Comparison of ENCODE assay signal across 10 cellular contexts in genomic region chr2:128319457-128319772, GRCh38. TPM values are rescaled to one million over a fixed set of nuclear protein-coding genes. Genes with fewer than 3 reads are reported as not detected.
DNase-seq lines count a peak whose midpoint lies in the region; ATAC-seq and TF ChIP-seq lines count a peak whose summit lies in the region.
"Had no signal": no experiment of that assay in that cellular context is flagged by ENCODE, and none has a peak within 500 bp of the region (broad histone marks: within the 10 kb centered on the region; RNA-seq: fewer than 3 reads in every experiment).

No MANE protein-coding gene starts in this region.

- POLR2A ChIA-PET in PC-3 (lab: Charles Lee; ENCODE audit: unreplicated experiment), result no interaction called here

- intact Hi-C loops in PC-3 (cut with micrococcal nuclease) (no loop called here), esophagus muscularis mucosa (cut with DNase I) (no loop called here)

- CTCF ChIA-PET in PC-3 (lab: Charles Lee), result no interaction called here

- ATAC-seq in CD4-positive, CD25-positive, alpha-beta regulatory T cell (ENCODE audit: low read depth in 2 of 2), result no peak
- ATAC-seq in PC-3, result no peak
- no peak for ATAC-seq in GM21786 (IDR thresholded peaks at IDR 0.05; ENCODE audit: unreplicated experiment)

- H4K20me1 ChIP-seq in PC-3 (ENCODE audit: low read length), result peaks cover 25% of the 10 kb centered on the region

- H3K9me2 ChIP-seq in PC-3 (replicated peaks; ENCODE audit: low read length), result no peaks in the 10 kb centered on the region

- H3K9ac ChIP-seq in PC-3 (ENCODE audit: low read length), result peak overlapping the region; percentile 44; the same call in 1 of the 2 replicates

- peaks cover 18% of the 10 kb centered on the region for H3K27me3 Mint-ChIP-seq in CD4-positive, CD25-positive, alpha-beta regulatory T cell

- DNase-seq in CD4-positive, CD25-positive, alpha-beta regulatory T cell, result no peak
- DNase-seq in PC-3, result no peak
- peak; percentile 62 for DNase-seq in esophagus muscularis mucosa (ENCODE audit: extremely low spot score)
- no peak for DNase-seq in hypothalamus (lab: John Stamatoyannopoulos, UW)
- DNase-seq in NCI-H2171 treated with DMSO at 0.1 percent for 48 hours (lab: John Stamatoyannopoulos, UW), result no peak
- DNase-seq in stimulated activated naive CD4-positive, alpha-beta T cell (lab: John Stamatoyannopoulos, UW), result no peak
- DNase-seq: NCI-H1436 treated with DMSO at 0.1 percent for 48 hours had no signal

- peak overlapping the region; percentile 18 for H3K4me3 ChIP-seq in CD4-positive, CD25-positive, alpha-beta regulatory T cell (ENCODE audit: low read depth, low read length)
- peak overlapping the region; percentile 82 for H3K4me3 ChIP-seq in PC-3 (ENCODE audit: low read length)
- H3K4me3 ChIP-seq in esophagus muscularis mucosa, result peak overlapping the region; percentile 66 to 89 (median 79)
- peak overlapping the region; percentile 60 to 86 for H3K4me3 ChIP-seq in neutrophil (ENCODE audit: low read depth in 1 of 2, low read length in 1 of 2)

- peak overlapping the region; percentile 95 for H2AFZ ChIP-seq in PC-3 (ENCODE audit: low read length)

- no TSS peak for BruUV-seq in PC-3 (replicated peaks; lab: Mats Ljungman, UMichigan)

- H3K4me1 ChIP-seq in CD4-positive, CD25-positive, alpha-beta regulatory T cell (ENCODE audit: control insufficient read depth, insufficient read depth, low read length, poor library complexity, severe bottlenecking), result peaks cover 43% of the 10 kb centered on the region
- peaks cover 8% of the 10 kb centered on the region; the same call in 1 of the 2 replicates for H3K4me1 ChIP-seq in PC-3 (ENCODE audit: insufficient read depth, low read length)
- H3K4me1 ChIP-seq in esophagus muscularis mucosa, result peaks cover 45 to 89% (median 62%) of the 10 kb centered on the region in 4 donors
- H3K4me1 ChIP-seq in neutrophil (ENCODE audit: control insufficient read depth in 1 of 2, insufficient read depth in 1 of 2, low read depth in 1 of 2, low read length in 1 of 2), result peaks cover 21 to 31% of the 10 kb centered on the region in 2 experiments

- no peak for TF ChIP-seq POLR2A in esophagus muscularis mucosa (IDR thresholded peaks at IDR 0.05; ENCODE audit: low read depth)

- peaks cover 0 to 43% (median 23%) of the 10 kb centered on the region in 4 donors for H3K4me1 Mint-ChIP-seq in CD4-positive, CD25-positive, alpha-beta regulatory T cell

- no peaks in the 10 kb centered on the region for H3K36me3 Mint-ChIP-seq in CD4-positive, CD25-positive, alpha-beta regulatory T cell

- no peak for TF ChIP-seq EP300 in esophagus muscularis mucosa (IDR thresholded peaks at IDR 0.05)

- H3K27ac ChIP-seq in CD4-positive, CD25-positive, alpha-beta regulatory T cell (ENCODE audit: insufficient read depth, low read length, poor library complexity, severe bottlenecking), result no peak overlapping the region
- H3K27ac ChIP-seq in PC-3 (ENCODE audit: low read length), result no peak overlapping the region
- peak overlapping the region; percentile 67 to 70 (median 68) for H3K27ac ChIP-seq in esophagus muscularis mucosa (replicated peaks in 1 of 4)
- H3K27ac ChIP-seq in neutrophil, result no peak overlapping the region

- no peaks in the 10 kb centered on the region for H3K36me3 ChIP-seq in CD4-positive, CD25-positive, alpha-beta regulatory T cell (ENCODE audit: control insufficient read depth, insufficient read depth, low read length)
- H3K36me3 ChIP-seq in PC-3 (ENCODE audit: low read depth, low read length) (no peaks in the 10 kb centered on the region), esophagus muscularis mucosa (peaks cover 0 to 11% (median 5%) of the 10 kb centered on the region in 4 donors), neutrophil (no peaks in the 10 kb centered on the region)

- no peaks in the 10 kb centered on the region for H3F3A ChIP-seq in PC-3 (ENCODE audit: low read length, unreplicated experiment)

- peak overlapping the region; percentile 77 to 81 (median 79) for H3K4me3 Mint-ChIP-seq in CD4-positive, CD25-positive, alpha-beta regulatory T cell

- no peak overlapping the region for H3K27ac Mint-ChIP-seq in CD4-positive, CD25-positive, alpha-beta regulatory T cell

- 80% methylated on average over 18 of the region's 19 CpGs for WGBS in esophagus muscularis mucosa

- no peaks in the 10 kb centered on the region for H3K9me3 ChIP-seq in CD4-positive, CD25-positive, alpha-beta regulatory T cell (ENCODE audit: control insufficient read depth in 2 of 2, low read length in 2 of 2)
- no peaks in the 10 kb centered on the region for H3K9me3 ChIP-seq in PC-3 (ENCODE audit: low read length)
- H3K9me3 ChIP-seq in esophagus muscularis mucosa, result no peaks in the 10 kb centered on the region
- no peaks in the 10 kb centered on the region for H3K9me3 ChIP-seq in neutrophil
- H3K9me3 ChIP-seq: body of pancreas had no signal

- no peaks in the 10 kb centered on the region for H3K9me3 Mint-ChIP-seq in CD4-positive, CD25-positive, alpha-beta regulatory T cell

- H3K79me2 ChIP-seq in PC-3 (ENCODE audit: low read length), result peaks cover 34% of the 10 kb centered on the region

- H3K27me3 ChIP-seq in CD4-positive, CD25-positive, alpha-beta regulatory T cell (ENCODE audit: control insufficient read depth, insufficient read depth, low read length), result no peaks in the 10 kb centered on the region
- H3K27me3 ChIP-seq in PC-3 (ENCODE audit: low read length) (no peaks in the 10 kb centered on the region), esophagus muscularis mucosa (no peaks in the 10 kb centered on the region), neutrophil (peaks cover 84% of the 10 kb centered on the region)
- H3K27me3 ChIP-seq: body of pancreas had no signal

- H3K4me2 ChIP-seq in PC-3 (ENCODE audit: low read length), result peak overlapping the region; percentile 98

- TF ChIP-seq CTCF in PC-3 (conservative IDR thresholded peaks at IDR 0.05; ENCODE audit: low read depth, low read length) (no peak), esophagus muscularis mucosa (IDR thresholded peaks at IDR 0.05) (no peak), neutrophil (IDR thresholded peaks at IDR 0.05) (no peak)

RNA-seq across cellular contexts. Expression of gene HS6ST1, which starts 0.7 kb away (rescaled TPM):
- 7.6 TPM for total RNA-seq in CD4-positive, CD25-positive, alpha-beta regulatory T cell
- polyA plus RNA-seq in CD4-positive, CD25-positive, alpha-beta regulatory T cell, result 1 to 10 TPM; 1.1 to 1.8 (median 1.3) TPM
- total RNA-seq in PC-3 (2014; rRNA removed) (21.5 and 25.6 TPM in 2 replicates), esophagus muscularis mucosa (10 to 100 TPM; 17.4 to 62.2 (median 38.5) TPM)

Comparison
In these comparisons a context has a peak if more than half of its experiments do, and no peak if none do; other contexts are left out.
1. H3K27ac ChIP-seq: peak in esophagus muscularis mucosa (4 of 4); none in CD4-positive, CD25-positive, alpha-beta regulatory T cell (single experiment), PC-3 (single experiment) and neutrophil (single experiment).
2. H3K4me3 ChIP-seq: peak in every context shown above with its lines; median percentile 82 in PC-3; 79 in esophagus muscularis mucosa; 73 in neutrophil; 18 in CD4-positive, CD25-positive, alpha-beta regulatory T cell.